ENCODE assay signal across 16 cellular contexts in genomic region chr5:75584641-75585040, GRCh38. TPM values are rescaled to one million over a fixed set of nuclear protein-coding genes. Genes with fewer than 3 reads are reported as not detected.
DNase-seq lines count a peak whose midpoint lies in the region; ATAC-seq, FAIRE-seq and TF ChIP-seq lines count a peak whose summit lies in the region.
"Had no signal": no experiment of that assay in that cellular context is flagged by ENCODE, and none has a peak within 500 bp of the region (broad histone marks: within the 10 kb centered on the region; RNA-seq: fewer than 3 reads in every experiment).

No MANE protein-coding gene starts in this region.

- TF ChIP-seq EP300 in HepG2 (IDR thresholded peaks at IDR 0.05; ENCODE audit: low read depth in 2 of 2, low read length in 2 of 2), result no peak
- no peak for TF ChIP-seq EP300 in HepG2 (CRISPR knock-in tag; IDR thresholded peaks at IDR 0.05; ENCODE audit: borderline replicate concordance)

- DNase-seq in HepG2 (ENCODE audit: low spot score) (no peak), right lobe of liver (no peak), Panc1 (ENCODE audit: low read depth, low spot score) (no peak), foreskin fibroblast (no peak), globus pallidus (ENCODE audit: low spot score) (no peak), NCI-H1092 treated with DMSO at 0.1 percent for 48 hours (lab: John Stamatoyannopoulos, UW) (no peak)
- DNase-seq: activated CD8-positive, alpha-beta memory T cell treated with anti-CD3 and anti-CD28 coated beads, Interleukin-2, amount 10 ng/mL, durations not matched to agents 7 days and 5 days; activated naive CD4-positive, alpha-beta T cell treated with anti-CD3 and anti-CD28 coated beads, Interleukin-2, amount 50 U/mL, for 16 hours; cerebellar nuclear complex; DMS79 treated with DMSO at 0.1 percent for 48 hours; KBM-7; NCI-H2081 treated with DMSO at 0.1 percent for 48 hours; posterior cingulate gyrus; upper lobe of left lung had no signal

- no peak for TF ChIP-seq POLR2A in HepG2 (IDR thresholded peaks at IDR 0.05; ENCODE audit: insufficient read depth in 1 of 2, low read depth in 2 of 2, low read length in 2 of 2)
- no peak for TF ChIP-seq POLR2A in right lobe of liver (IDR thresholded peaks at IDR 0.05)

- no peak for FAIRE-seq in HepG2 (lab: Jason Lieb, UNC)

- peaks cover 1 to 3% of the 10 kb centered on the region in 2 experiments; a peak in 1 of 5 replicates for H3K36me3 ChIP-seq in HepG2 (replicated peaks in 1 of 2; ENCODE audit: control insufficient read depth in 1 of 2, insufficient read depth in 2 of 2, low read length in 2 of 2)
- peaks cover 0 to 14% (median 6%) of the 10 kb centered on the region in 4 donors for H3K36me3 ChIP-seq in right lobe of liver
- peaks cover 20% of the 10 kb centered on the region for H3K36me3 ChIP-seq in Panc1 (ENCODE audit: control insufficient read depth, insufficient read depth, low read length)

- CTCF ChIA-PET in HepG2 (lab: Yijun Ruan, JAX; ENCODE audit: low intra/inter-chr PET ratio, low total read pairs), result no interaction called here
- CTCF ChIA-PET in Panc1 (lab: Charles Lee), result no interaction called here

- H3K4me3 ChIP-seq in HepG2 (replicated peaks in 1 of 3; ENCODE audit: insufficient read depth in 1 of 3, low read depth in 2 of 3, low read length in 3 of 3) (no peak overlapping the region), right lobe of liver (no peak overlapping the region), Panc1 (ENCODE audit: low read depth in 2 of 2, low read length in 2 of 2) (no peak overlapping the region), foreskin fibroblast (ENCODE audit: low read depth in 1 of 2, low read length in 2 of 2) (no peak overlapping the region)
- H3K4me3 ChIP-seq: upper lobe of left lung had no signal

- intact Hi-C loops in HepG2 (cut with micrococcal nuclease; ENCODE audit: unreplicated experiment), result loop anchor here (1.0 kb wide), 1 partner anchor 97 kb away; no protein-coding TSS in a partner anchor
- intact Hi-C loops in right lobe of liver (cut with DNase I), result no loop called here
- intact Hi-C loops in Panc1 (cut with micrococcal nuclease; ENCODE audit: unreplicated experiment), result loop anchor here (5.0 kb wide), 1 partner anchor 98 kb away; no protein-coding TSS in a partner anchor

- H3K9me3 ChIP-seq in HepG2 (ENCODE audit: low read length), result no peaks in the 10 kb centered on the region
- no peaks in the 10 kb centered on the region for H3K9me3 ChIP-seq in right lobe of liver
- no peaks in the 10 kb centered on the region for H3K9me3 ChIP-seq in Panc1 (ENCODE audit: control insufficient read depth, insufficient read depth, low read depth, low read length)
- H3K9me3 ChIP-seq: upper lobe of left lung had no signal

- H3K4me1 ChIP-seq in HepG2 (ENCODE audit: insufficient read depth, low read length) (no peaks in the 10 kb centered on the region), right lobe of liver (no peaks in the 10 kb centered on the region), Panc1 (ENCODE audit: control insufficient read depth, insufficient read depth, low read length) (no peaks in the 10 kb centered on the region)
- H3K4me1 ChIP-seq: upper lobe of left lung had no signal

- H3K27ac ChIP-seq in HepG2 (ENCODE audit: extremely low read length, insufficient read depth, low read length) (no peak overlapping the region), right lobe of liver (no peak overlapping the region), Panc1 (ENCODE audit: low read length) (no peak overlapping the region)
- H3K27ac ChIP-seq: upper lobe of left lung had no signal

- TF ChIP-seq RAD21 in HepG2 (CRISPR knock-in tag; IDR thresholded peaks at IDR 0.05), result no peak

- no peak overlapping the region for H2AFZ ChIP-seq in HepG2 (ENCODE audit: low read length)

- H4K20me1 ChIP-seq in HepG2 (ENCODE audit: insufficient read depth, low read length), result no peaks in the 10 kb centered on the region

- H3K79me2 ChIP-seq in HepG2 (ENCODE audit: insufficient read depth, low read length), result no peaks in the 10 kb centered on the region

- WGBS in HepG2 (ENCODE audit: low lambda C conversion rate), result 92% methylated on average over 2 of the region's 2 CpGs
- 100% methylated on average over 2 of the region's 2 CpGs for WGBS in right lobe of liver (ENCODE audit: insufficient coverage, low coverage, low lambda C conversion rate, missing lambda C conversion rate)

- no peaks in the 10 kb centered on the region for H3K27me3 ChIP-seq in HepG2 (ENCODE audit: control insufficient read depth in 1 of 2, insufficient read depth in 2 of 2, low read length in 2 of 2)
- H3K27me3 ChIP-seq in right lobe of liver, result no peaks in the 10 kb centered on the region
- no peaks in the 10 kb centered on the region for H3K27me3 ChIP-seq in Panc1 (ENCODE audit: control insufficient read depth, insufficient read depth, low read length)
- H3K27me3 ChIP-seq: upper lobe of left lung had no signal

- TF ChIP-seq CTCF in HepG2 (CRISPR knock-in tag; IDR thresholded peaks at IDR 0.05) (0 out of 2 replicates have a peak, but pooled peaks have one; percentile 11), right lobe of liver (IDR thresholded peaks at IDR 0.05) (peak in 2 of 4 donors; percentile 17 to 27), Panc1 (IDR thresholded peaks at IDR 0.05) (peak; percentile 35; the same call in 1 of the 2 replicates), foreskin fibroblast (IDR thresholded peaks at IDR 0.05; ENCODE audit: low read depth, low read length) (peak; percentile 14)

- POLR2A ChIA-PET in HepG2 (lab: Yijun Ruan, JAX), result no interaction called here
- POLR2A ChIA-PET in Panc1 (lab: Charles Lee), result no interaction called here

- in situ Hi-C loops in HepG2 (cut with HindIII; ENCODE audit: extremely low pct_ligation_motif_present, low pct_unique_long_range_greater_than_20kb), result no loop called here
- in situ Hi-C loops in Panc1 (cut with HindIII; ENCODE audit: low pct_unique_long_range_greater_than_20kb, low sequenced_read_pairs), result no loop called here

- no peak overlapping the region for H3K9ac ChIP-seq in HepG2 (ENCODE audit: insufficient read depth, low read depth, low read length)

- BruUV-seq in HepG2 (replicated peaks; lab: Mats Ljungman, UMichigan) (no TSS peak), Panc1 (replicated peaks; lab: Mats Ljungman, UMichigan) (no TSS peak)

- no peak for ATAC-seq in HepG2
- no peak for ATAC-seq in right lobe of liver
- ATAC-seq in Panc1, result no peak
- no peak for ATAC-seq in GM21717 (IDR thresholded peaks at IDR 0.05; ENCODE audit: unreplicated experiment)
- no peak for ATAC-seq in GM18858 (IDR thresholded peaks at IDR 0.05; ENCODE audit: unreplicated experiment)
- ATAC-seq: activated CD8-positive, alpha-beta memory T cell treated with anti-CD3 and anti-CD28 coated beads, Interleukin-2, amount 10 ng/mL, durations not matched to agents 7 days and 5 days had no signal

- H3K4me2 ChIP-seq in HepG2 (ENCODE audit: low read depth, low read length), result no peak overlapping the region

TF ChIP-seq in HepG2, 621 proteins besides CTCF, POLR2A, EP300 and RAD21:
- TF ChIP-seq ZNF749 (CRISPR knock-in tag; IDR thresholded peaks at IDR 0.05; ENCODE audit: borderline replicate concordance), result no peak
- no peak for TF ChIP-seq CBX1 (IDR thresholded peaks at IDR 0.05; ENCODE audit: low read depth)
- TF ChIP-seq ATM (IDR thresholded peaks at IDR 0.05; ENCODE audit: borderline replicate concordance), result no peak
- peak; percentile 27; the same call in 1 of the 2 replicates for TF ChIP-seq STAG1 (CRISPR knock-in tag; IDR thresholded peaks at IDR 0.05)

RNA-seq across cellular contexts. Expression of gene ANKDD1B, which starts 26.6 kb away (rescaled TPM):
- 0.14 and 0.27 TPM in 2 replicates for total RNA-seq in HepG2 (2016; rRNA removed; fragmentation: Illumina TruSeq; extraction: Trizol)
- total RNA-seq in HepG2 (2016; cell fraction: cytosol; rRNA removed; fragmentation: Illumina TruSeq; extraction: Trizol; ENCODE audit: low read depth), result 0.09 TPM in 1 of 2 replicates, not detected in the other
- total RNA-seq in HepG2 (2016; cell fraction: insoluble cytoplasmic fraction; rRNA removed; fragmentation: Illumina TruSeq; extraction: Trizol), result 0.32 and 0.34 TPM in 2 replicates
- 0.17 and 0.22 TPM in 2 replicates for total RNA-seq in HepG2 (2016; cell fraction: membrane; rRNA removed; fragmentation: Illumina TruSeq; extraction: Trizol)
- total RNA-seq in HepG2 (2016; cell fraction: nucleus; rRNA removed; fragmentation: Illumina TruSeq; extraction: Trizol), result 0.47 and 1.2 TPM in 2 replicates
- 0.12 and 0.16 TPM in 2 replicates for polyA plus RNA-seq in HepG2 (2011; rRNA removed)
- 0.04 and 0.06 TPM in 2 replicates for polyA plus RNA-seq in HepG2 (2011; cell fraction: cytosol; rRNA removed)
- polyA plus RNA-seq in HepG2 (2011; cell fraction: nucleus; rRNA removed), result 0.43 and 0.56 TPM in 2 replicates
- 0.19 and 0.20 TPM in 2 replicates for polyA plus RNA-seq in HepG2 (2012)
- 0.06 and 0.08 TPM in 2 replicates for polyA plus RNA-seq in HepG2 (2016; cell fraction: cytosol; fragmentation: Illumina TruSeq; extraction: Trizol; ENCODE audit: low read depth)
- 0.22 TPM in 1 of 2 replicates, not detected in the other for polyA plus RNA-seq in HepG2 (2016; cell fraction: insoluble cytoplasmic fraction; fragmentation: Illumina TruSeq; extraction: Trizol; ENCODE audit: low read depth)
- 0.16 TPM in 1 of 2 replicates, not detected in the other for polyA plus RNA-seq in HepG2 (2016; cell fraction: membrane; fragmentation: Illumina TruSeq; extraction: Trizol; ENCODE audit: low read depth)
- polyA plus RNA-seq in HepG2 (2016; cell fraction: nucleus; fragmentation: Illumina TruSeq; extraction: Trizol; ENCODE audit: insufficient read depth, low read depth), result 0.33 TPM in 2 replicates
- polyA minus RNA-seq in HepG2 (2011; rRNA and poly(A)+ RNA removed; ENCODE audit: low replicate concordance), result not detected in 2 replicates
- not detected in 2 replicates for polyA minus RNA-seq in HepG2 (2011; cell fraction: cytosol; rRNA and poly(A)+ RNA removed)
- polyA minus RNA-seq in HepG2 (2011; cell fraction: nucleus; rRNA and poly(A)+ RNA removed), result 1.4 and 2.3 TPM in 2 replicates
- under 1 TPM in 2 of 6 experiments, not detected in 4; 0.17 to 0.26 TPM for total RNA-seq in right lobe of liver
- 0.10 TPM for total RNA-seq in Panc1 (2021; ENCODE audit: unreplicated experiment)
- polyA plus RNA-seq in Panc1 (2012; ENCODE audit: insufficient read length), result 0.16 TPM
- total RNA-seq: activated CD8-positive, alpha-beta memory T cell treated with anti-CD3 and anti-CD28 coated beads, Interleukin-2, amount 10 ng/mL, durations not matched to agents 7 days and 5 days had no signal

Comparison
In these comparisons a context has a peak if more than half of its experiments do, and no peak if none do; other contexts are left out.
1. intact Hi-C loops: an anchor here in HepG2 (1.0 kb wide) and Panc1 (5.0 kb wide); none called in right lobe of liver.